1 cellular context compared by ENCODE assay signal in the genomic region with DNA sequence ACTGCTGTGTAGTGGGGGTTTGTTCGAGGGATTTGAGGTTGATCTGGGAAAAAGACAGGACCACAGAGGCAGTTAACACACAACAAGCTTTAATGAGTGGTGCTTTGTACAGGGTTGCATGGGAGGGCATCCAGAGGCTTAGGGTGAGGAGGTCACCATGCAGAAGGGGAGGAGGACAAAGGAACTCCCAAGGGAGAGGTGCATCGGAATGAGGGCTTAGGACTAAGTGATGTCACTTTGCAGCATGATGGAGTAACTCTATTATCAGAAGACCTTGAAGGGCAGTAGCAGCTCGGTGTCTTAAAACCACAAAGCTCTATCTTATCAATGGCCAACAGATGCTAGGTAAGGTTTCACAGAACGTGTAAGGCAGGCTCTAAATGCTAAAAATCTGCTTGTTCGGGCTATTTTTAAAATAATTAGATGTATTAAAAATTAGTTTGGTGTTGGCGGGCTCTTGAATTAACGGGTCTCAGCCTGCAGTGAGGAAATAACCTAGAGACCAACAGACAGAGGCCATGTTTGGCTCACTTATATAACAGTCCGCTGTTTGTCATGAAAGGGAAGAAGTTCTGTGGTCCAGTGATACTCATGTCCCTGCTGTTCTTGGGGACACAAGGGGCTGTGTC.
TF ChIP-seq lines count a peak whose summit lies in the region.

No MANE protein-coding gene starts in this region.

TF ChIP-seq in K562, 482 proteins besides CTCF, POLR2A, EP300 and RAD21 (continued from another document and continues in another):
- TF ChIP-seq, protein P1, sequence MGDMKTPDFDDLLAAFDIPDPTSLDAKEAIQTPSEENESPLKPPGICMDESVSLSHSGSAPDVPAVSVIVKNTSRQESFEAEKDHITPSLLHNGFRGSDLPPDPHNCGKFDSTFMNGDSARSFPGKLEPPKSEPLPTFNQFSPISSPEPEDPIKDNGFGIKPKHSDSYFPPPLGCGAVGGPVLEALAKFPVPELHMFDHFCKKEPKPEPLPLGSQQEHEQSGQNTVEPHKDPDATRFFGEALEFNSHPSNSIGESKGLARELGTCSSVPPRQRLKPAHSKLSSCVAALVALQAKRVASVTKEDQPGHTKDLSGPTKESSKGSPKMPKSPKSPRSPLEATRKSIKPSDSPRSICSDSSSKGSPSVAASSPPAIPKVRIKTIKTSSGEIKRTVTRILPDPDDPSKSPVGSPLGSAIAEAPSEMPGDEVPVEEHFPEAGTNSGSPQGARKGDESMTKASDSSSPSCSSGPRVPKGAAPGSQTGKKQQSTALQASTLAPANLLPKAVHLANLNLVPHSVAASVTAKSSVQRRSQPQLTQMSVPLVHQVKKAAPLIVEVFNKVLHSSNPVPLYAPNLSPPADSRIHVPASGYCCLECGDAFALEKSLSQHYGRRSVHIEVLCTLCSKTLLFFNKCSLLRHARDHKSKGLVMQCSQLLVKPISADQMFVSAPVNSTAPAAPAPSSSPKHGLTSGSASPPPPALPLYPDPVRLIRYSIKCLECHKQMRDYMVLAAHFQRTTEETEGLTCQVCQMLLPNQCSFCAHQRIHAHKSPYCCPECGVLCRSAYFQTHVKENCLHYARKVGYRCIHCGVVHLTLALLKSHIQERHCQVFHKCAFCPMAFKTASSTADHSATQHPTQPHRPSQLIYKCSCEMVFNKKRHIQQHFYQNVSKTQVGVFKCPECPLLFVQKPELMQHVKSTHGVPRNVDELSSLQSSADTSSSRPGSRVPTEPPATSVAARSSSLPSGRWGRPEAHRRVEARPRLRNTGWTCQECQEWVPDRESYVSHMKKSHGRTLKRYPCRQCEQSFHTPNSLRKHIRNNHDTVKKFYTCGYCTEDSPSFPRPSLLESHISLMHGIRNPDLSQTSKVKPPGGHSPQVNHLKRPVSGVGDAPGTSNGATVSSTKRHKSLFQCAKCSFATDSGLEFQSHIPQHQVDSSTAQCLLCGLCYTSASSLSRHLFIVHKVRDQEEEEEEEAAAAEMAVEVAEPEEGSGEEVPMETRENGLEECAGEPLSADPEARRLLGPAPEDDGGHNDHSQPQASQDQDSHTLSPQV (IDR thresholded peaks at IDR 0.05), result peak; percentile 88
- peak; percentile 90 for TF ChIP-seq HDGF (IDR thresholded peaks at IDR 0.05)
- peak; percentile 71 for TF ChIP-seq SMAD1 (IDR thresholded peaks at IDR 0.05; ENCODE audit: low read depth, low read length, partially characterized antibody)
- TF ChIP-seq, protein P2, sequence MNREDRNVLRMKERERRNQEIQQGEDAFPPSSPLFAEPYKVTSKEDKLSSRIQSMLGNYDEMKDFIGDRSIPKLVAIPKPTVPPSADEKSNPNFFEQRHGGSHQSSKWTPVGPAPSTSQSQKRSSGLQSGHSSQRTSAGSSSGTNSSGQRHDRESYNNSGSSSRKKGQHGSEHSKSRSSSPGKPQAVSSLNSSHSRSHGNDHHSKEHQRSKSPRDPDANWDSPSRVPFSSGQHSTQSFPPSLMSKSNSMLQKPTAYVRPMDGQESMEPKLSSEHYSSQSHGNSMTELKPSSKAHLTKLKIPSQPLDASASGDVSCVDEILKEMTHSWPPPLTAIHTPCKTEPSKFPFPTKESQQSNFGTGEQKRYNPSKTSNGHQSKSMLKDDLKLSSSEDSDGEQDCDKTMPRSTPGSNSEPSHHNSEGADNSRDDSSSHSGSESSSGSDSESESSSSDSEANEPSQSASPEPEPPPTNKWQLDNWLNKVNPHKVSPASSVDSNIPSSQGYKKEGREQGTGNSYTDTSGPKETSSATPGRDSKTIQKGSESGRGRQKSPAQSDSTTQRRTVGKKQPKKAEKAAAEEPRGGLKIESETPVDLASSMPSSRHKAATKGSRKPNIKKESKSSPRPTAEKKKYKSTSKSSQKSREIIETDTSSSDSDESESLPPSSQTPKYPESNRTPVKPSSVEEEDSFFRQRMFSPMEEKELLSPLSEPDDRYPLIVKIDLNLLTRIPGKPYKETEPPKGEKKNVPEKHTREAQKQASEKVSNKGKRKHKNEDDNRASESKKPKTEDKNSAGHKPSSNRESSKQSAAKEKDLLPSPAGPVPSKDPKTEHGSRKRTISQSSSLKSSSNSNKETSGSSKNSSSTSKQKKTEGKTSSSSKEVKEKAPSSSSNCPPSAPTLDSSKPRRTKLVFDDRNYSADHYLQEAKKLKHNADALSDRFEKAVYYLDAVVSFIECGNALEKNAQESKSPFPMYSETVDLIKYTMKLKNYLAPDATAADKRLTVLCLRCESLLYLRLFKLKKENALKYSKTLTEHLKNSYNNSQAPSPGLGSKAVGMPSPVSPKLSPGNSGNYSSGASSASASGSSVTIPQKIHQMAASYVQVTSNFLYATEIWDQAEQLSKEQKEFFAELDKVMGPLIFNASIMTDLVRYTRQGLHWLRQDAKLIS (CRISPR knock-in tag; IDR thresholded peaks at IDR 0.05), result no peak
- TF ChIP-seq ZNF444 (CRISPR knock-in tag; IDR thresholded peaks at IDR 0.05), result no peak
- TF ChIP-seq EP400 (IDR thresholded peaks at IDR 0.05), result peak; percentile 71
- TF ChIP-seq HMG20A (CRISPR knock-in tag; conservative IDR thresholded peaks at IDR 0.05), result no peak
- TF ChIP-seq, protein P3, sequence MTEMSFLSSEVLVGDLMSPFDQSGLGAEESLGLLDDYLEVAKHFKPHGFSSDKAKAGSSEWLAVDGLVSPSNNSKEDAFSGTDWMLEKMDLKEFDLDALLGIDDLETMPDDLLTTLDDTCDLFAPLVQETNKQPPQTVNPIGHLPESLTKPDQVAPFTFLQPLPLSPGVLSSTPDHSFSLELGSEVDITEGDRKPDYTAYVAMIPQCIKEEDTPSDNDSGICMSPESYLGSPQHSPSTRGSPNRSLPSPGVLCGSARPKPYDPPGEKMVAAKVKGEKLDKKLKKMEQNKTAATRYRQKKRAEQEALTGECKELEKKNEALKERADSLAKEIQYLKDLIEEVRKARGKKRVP (CRISPR knock-in tag; IDR thresholded peaks at IDR 0.05), result 0 out of 2 replicates have a peak, but pooled peaks have one; percentile 6
- TF ChIP-seq ESRRA (IDR thresholded peaks at IDR 0.05; ENCODE audit: borderline replicate concordance, low read depth), result peak; percentile 97
- peak; percentile 89 for TF ChIP-seq KLF16 (IDR thresholded peaks at IDR 0.05)
- peak; percentile 22; the same call in 1 of the 2 replicates for TF ChIP-seq ZNF239 (CRISPR knock-in tag; IDR thresholded peaks at IDR 0.05)
- TF ChIP-seq, protein P4, sequence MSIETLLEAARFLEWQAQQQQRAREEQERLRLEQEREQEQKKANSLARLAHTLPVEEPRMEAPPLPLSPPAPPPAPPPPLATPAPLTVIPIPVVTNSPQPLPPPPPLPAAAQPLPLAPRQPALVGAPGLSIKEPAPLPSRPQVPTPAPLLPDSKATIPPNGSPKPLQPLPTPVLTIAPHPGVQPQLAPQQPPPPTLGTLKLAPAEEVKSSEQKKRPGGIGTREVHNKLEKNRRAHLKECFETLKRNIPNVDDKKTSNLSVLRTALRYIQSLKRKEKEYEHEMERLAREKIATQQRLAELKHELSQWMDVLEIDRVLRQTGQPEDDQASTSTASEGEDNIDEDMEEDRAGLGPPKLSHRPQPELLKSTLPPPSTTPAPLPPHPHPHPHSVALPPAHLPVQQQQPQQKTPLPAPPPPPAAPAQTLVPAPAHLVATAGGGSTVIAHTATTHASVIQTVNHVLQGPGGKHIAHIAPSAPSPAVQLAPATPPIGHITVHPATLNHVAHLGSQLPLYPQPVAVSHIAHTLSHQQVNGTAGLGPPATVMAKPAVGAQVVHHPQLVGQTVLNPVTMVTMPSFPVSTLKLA (conservative IDR thresholded peaks at IDR 0.05), result peak in 1 of 2 experiments; percentile 69; a peak in 2 of 4 replicates
- peak; percentile 12; the same call in 1 of the 2 replicates for TF ChIP-seq ZNF316 (IDR thresholded peaks at IDR 0.05)
- peak; percentile 55; the same call in 1 of the 2 replicates for TF ChIP-seq POLR2H (tag; IDR thresholded peaks at IDR 0.05; ENCODE audit: low read depth)
- TF ChIP-seq SRSF9 (IDR thresholded peaks at IDR 0.05; ENCODE audit: borderline replicate concordance, low read depth, low read length), result no peak
- peak; percentile 60; the same call in 1 of the 2 replicates for TF ChIP-seq NFRKB (IDR thresholded peaks at IDR 0.05; ENCODE audit: low read depth)
- TF ChIP-seq FOXK2 (conservative IDR thresholded peaks at IDR 0.05 in 1 of 2, IDR thresholded peaks at IDR 0.05 in 1 of 2; ENCODE audit: low read depth in 2 of 2), result peak in 1 of 2 experiments; percentile 35; a peak in 1 of 4 replicates
- peak; percentile 82; the same call in 1 of the 2 replicates for TF ChIP-seq ZNF197 (CRISPR knock-in tag; IDR thresholded peaks at IDR 0.05; ENCODE audit: low read depth)
- peak; percentile 47; the same call in 1 of the 2 replicates for TF ChIP-seq TOE1 (IDR thresholded peaks at IDR 0.05; ENCODE audit: borderline replicate concordance)
- TF ChIP-seq TOE1 (CRISPR knock-in tag; IDR thresholded peaks at IDR 0.05; ENCODE audit: borderline replicate concordance, low read depth), result no peak
- TF ChIP-seq IFI16 (CRISPR knock-in tag; IDR thresholded peaks at IDR 0.05), result 0 out of 2 replicates have a peak, but pooled peaks have one; percentile 38
- TF ChIP-seq SNRNP70 (optimal IDR thresholded peaks at IDR 0.05; ENCODE audit: low read depth, low read length), result no peak
- TF ChIP-seq, protein P5, sequence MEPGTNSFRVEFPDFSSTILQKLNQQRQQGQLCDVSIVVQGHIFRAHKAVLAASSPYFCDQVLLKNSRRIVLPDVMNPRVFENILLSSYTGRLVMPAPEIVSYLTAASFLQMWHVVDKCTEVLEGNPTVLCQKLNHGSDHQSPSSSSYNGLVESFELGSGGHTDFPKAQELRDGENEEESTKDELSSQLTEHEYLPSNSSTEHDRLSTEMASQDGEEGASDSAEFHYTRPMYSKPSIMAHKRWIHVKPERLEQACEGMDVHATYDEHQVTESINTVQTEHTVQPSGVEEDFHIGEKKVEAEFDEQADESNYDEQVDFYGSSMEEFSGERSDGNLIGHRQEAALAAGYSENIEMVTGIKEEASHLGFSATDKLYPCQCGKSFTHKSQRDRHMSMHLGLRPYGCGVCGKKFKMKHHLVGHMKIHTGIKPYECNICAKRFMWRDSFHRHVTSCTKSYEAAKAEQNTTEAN (CRISPR knock-in tag; IDR thresholded peaks at IDR 0.05), result no peak
- TF ChIP-seq NR4A1 (CRISPR knock-in tag; IDR thresholded peaks at IDR 0.05), result no peak
- TF ChIP-seq NR4A1 (tag; IDR thresholded peaks at IDR 0.05), result peak; percentile 55; the same call in 1 of the 2 replicates
- TF ChIP-seq, protein P6, sequence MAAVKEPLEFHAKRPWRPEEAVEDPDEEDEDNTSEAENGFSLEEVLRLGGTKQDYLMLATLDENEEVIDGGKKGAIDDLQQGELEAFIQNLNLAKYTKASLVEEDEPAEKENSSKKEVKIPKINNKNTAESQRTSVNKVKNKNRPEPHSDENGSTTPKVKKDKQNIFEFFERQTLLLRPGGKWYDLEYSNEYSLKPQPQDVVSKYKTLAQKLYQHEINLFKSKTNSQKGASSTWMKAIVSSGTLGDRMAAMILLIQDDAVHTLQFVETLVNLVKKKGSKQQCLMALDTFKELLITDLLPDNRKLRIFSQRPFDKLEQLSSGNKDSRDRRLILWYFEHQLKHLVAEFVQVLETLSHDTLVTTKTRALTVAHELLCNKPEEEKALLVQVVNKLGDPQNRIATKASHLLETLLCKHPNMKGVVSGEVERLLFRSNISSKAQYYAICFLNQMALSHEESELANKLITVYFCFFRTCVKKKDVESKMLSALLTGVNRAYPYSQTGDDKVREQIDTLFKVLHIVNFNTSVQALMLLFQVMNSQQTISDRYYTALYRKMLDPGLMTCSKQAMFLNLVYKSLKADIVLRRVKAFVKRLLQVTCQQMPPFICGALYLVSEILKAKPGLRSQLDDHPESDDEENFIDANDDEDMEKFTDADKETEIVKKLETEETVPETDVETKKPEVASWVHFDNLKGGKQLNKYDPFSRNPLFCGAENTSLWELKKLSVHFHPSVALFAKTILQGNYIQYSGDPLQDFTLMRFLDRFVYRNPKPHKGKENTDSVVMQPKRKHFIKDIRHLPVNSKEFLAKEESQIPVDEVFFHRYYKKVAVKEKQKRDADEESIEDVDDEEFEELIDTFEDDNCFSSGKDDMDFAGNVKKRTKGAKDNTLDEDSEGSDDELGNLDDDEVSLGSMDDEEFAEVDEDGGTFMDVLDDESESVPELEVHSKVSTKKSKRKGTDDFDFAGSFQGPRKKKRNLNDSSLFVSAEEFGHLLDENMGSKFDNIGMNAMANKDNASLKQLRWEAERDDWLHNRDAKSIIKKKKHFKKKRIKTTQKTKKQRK (IDR thresholded peaks at IDR 0.05; ENCODE audit: borderline replicate concordance, low read depth, low read length), result no peak
- peak; percentile 73 for TF ChIP-seq KHSRP (IDR thresholded peaks at IDR 0.05)
- 0 out of 2 replicates have a peak, but pooled peaks have one; percentile 50 for TF ChIP-seq EHMT2 (IDR thresholded peaks at IDR 0.05)
- TF ChIP-seq, protein P7, sequence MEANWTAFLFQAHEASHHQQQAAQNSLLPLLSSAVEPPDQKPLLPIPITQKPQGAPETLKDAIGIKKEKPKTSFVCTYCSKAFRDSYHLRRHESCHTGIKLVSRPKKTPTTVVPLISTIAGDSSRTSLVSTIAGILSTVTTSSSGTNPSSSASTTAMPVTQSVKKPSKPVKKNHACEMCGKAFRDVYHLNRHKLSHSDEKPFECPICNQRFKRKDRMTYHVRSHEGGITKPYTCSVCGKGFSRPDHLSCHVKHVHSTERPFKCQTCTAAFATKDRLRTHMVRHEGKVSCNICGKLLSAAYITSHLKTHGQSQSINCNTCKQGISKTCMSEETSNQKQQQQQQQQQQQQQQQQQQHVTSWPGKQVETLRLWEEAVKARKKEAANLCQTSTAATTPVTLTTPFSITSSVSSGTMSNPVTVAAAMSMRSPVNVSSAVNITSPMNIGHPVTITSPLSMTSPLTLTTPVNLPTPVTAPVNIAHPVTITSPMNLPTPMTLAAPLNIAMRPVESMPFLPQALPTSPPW (CRISPR knock-in tag; IDR thresholded peaks at IDR 0.05), result peak; percentile 25; the same call in 1 of the 2 replicates
- TF ChIP-seq, protein P8, sequence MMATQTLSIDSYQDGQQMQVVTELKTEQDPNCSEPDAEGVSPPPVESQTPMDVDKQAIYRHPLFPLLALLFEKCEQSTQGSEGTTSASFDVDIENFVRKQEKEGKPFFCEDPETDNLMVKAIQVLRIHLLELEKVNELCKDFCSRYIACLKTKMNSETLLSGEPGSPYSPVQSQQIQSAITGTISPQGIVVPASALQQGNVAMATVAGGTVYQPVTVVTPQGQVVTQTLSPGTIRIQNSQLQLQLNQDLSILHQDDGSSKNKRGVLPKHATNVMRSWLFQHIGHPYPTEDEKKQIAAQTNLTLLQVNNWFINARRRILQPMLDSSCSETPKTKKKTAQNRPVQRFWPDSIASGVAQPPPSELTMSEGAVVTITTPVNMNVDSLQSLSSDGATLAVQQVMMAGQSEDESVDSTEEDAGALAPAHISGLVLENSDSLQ (IDR thresholded peaks at IDR 0.05), result peak; percentile 73
- TF ChIP-seq RCOR1 (IDR thresholded peaks at IDR 0.05; ENCODE audit: borderline replicate concordance in 1 of 2, low read depth in 2 of 2, low read length in 2 of 2), result peak; percentile 68 to 96; a peak in 3 of 4 replicates
- TF ChIP-seq TEAD4 (IDR thresholded peaks at IDR 0.05; ENCODE audit: low read length), result peak; percentile 97
- no peak for TF ChIP-seq TEAD4 (CRISPR knock-in tag; IDR thresholded peaks at IDR 0.05; ENCODE audit: borderline replicate concordance)
- peak; percentile 64; the same call in 1 of the 2 replicates for TF ChIP-seq NR2C1 (IDR thresholded peaks at IDR 0.05)
- peak; percentile 71 for TF ChIP-seq NR2C1 (tag; IDR thresholded peaks at IDR 0.05)
- peak; percentile 99 for TF ChIP-seq SMARCA4 (IDR thresholded peaks at IDR 0.05)
- peak; percentile 80 for TF ChIP-seq GATA2 (CRISPR knock-in tag; IDR thresholded peaks at IDR 0.05)
- TF ChIP-seq MTA3 (IDR thresholded peaks at IDR 0.05; ENCODE audit: borderline replicate concordance), result peak; percentile 94
- no peak for TF ChIP-seq CCNT2 (IDR thresholded peaks at IDR 0.05; ENCODE audit: borderline replicate concordance, extremely low read depth, insufficient read length, low read depth, low read length)
